ENCODE assay signal across 1 cellular context in genomic region chr16:88640039-88640495, GRCh38.
A peak's percentile ranks its signal among the peaks of the same experiment; 100 is the strongest.
TF ChIP-seq lines count a peak whose summit lies in the region.

No MANE protein-coding gene starts in this region.

TF ChIP-seq in HCT116, 20 proteins besides CTCF, POLR2A, EP300 and RAD21:
- no peak for TF ChIP-seq CBX3 (IDR thresholded peaks at IDR 0.05; ENCODE audit: low read depth)
- 0 out of 2 replicates have a peak, but pooled peaks have one; percentile 28 for TF ChIP-seq POLR2AphosphoS5 (IDR thresholded peaks at IDR 0.05; ENCODE audit: low read depth, low read length)
